22 cellular contexts compared by ENCODE assay signal in the genomic region with DNA sequence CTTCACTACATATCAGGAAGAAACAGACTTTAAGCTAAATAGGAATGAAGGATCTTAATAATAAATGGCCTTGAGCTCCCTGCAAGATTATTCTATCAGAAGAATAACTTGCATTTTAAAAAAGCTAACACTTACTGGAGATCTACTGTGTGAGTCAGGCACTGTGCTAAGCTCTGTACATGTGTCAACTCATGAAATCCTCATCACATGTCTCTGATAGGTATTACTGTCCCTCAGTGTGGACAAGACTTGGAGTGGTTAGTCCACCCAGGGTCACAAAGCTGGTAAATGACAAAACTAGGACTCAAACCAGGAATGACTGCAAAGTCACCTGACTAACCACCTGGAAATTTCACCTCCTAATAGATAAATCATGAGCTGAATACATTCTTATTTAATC.
"Had no signal": no experiment of that assay in that cellular context is flagged by ENCODE, and none has a peak within 500 bp of the region (broad histone marks: within the 10 kb centered on the region; RNA-seq: fewer than 3 reads in every experiment).

No MANE protein-coding gene starts in this region.

- DNase-seq: dorsolateral prefrontal cortex; effector CD4-positive, alpha-beta T cell; foreskin melanocyte; glutamatergic neuron; heart right ventricle; hippocampal formation; left colon; left ventricle myocardium inferior; lower lobe of right lung; natural killer cell; occipital lobe; pancreas; right lobe of liver; small intestine; stimulated activated CD4-positive, alpha-beta T cell treated with anti-CD3 and anti-CD28 coated beads, Interleukin-15, amount 100 ng/mL, for 24 hours; stimulated activated CD4-positive, alpha-beta T cell treated with anti-CD3 and anti-CD28 coated beads, Interleukin-2, amount 100 ng/mL, for 48 hours; stimulated activated naive B cell treated with anti-CD40 and anti-IgM and Interleukin-4, amounts not matched to agents 10 μg/mL and 1 μg/mL and 100 μg/mL, for 72 hours; upper lobe of left lung had no signal

- H3K27me3 Mint-ChIP-seq: stimulated activated naive B cell treated with anti-CD40 and anti-IgM and Interleukin-4, amounts not matched to agents 10 μg/mL and 1 μg/mL and 100 μg/mL, for 72 hours; stimulated activated naive CD8-positive, alpha-beta T cell treated with anti-CD3 and anti-CD28 coated beads, Interleukin-15, Interleukin-2, amounts not matched to agents 100 ng/mL and 50 ng/mL, for 24 hours had no signal

- H3K4me3 ChIP-seq: dorsolateral prefrontal cortex, esophagus muscularis mucosa, heart right ventricle, left ventricle myocardium inferior, lower lobe of right lung, pancreas, right lobe of liver, thoracic aorta, tibial nerve, upper lobe of left lung had no signal

- H3K27ac Mint-ChIP-seq: natural killer cell; stimulated activated naive B cell treated with anti-CD40 and anti-IgM and Interleukin-4, amounts not matched to agents 10 μg/mL and 1 μg/mL and 100 μg/mL, for 72 hours; stimulated activated naive CD8-positive, alpha-beta T cell treated with anti-CD3 and anti-CD28 coated beads, Interleukin-15, Interleukin-2, amounts not matched to agents 100 ng/mL and 50 ng/mL, for 24 hours had no signal

- ATAC-seq: heart right ventricle; left colon; lower lobe of right lung; natural killer cell; pancreas; right lobe of liver; stimulated activated naive B cell treated with anti-CD40 and anti-IgM and Interleukin-4, amounts not matched to agents 10 μg/mL and 1 μg/mL and 100 μg/mL, for 72 hours had no signal

- H3K4me3 Mint-ChIP-seq: natural killer cell; stimulated activated naive B cell treated with anti-CD40 and anti-IgM and Interleukin-4, amounts not matched to agents 10 μg/mL and 1 μg/mL and 100 μg/mL, for 72 hours; stimulated activated naive CD8-positive, alpha-beta T cell treated with anti-CD3 and anti-CD28 coated beads, Interleukin-15, Interleukin-2, amounts not matched to agents 100 ng/mL and 50 ng/mL, for 24 hours had no signal

- H3K9me3 Mint-ChIP-seq: natural killer cell; stimulated activated naive B cell treated with anti-CD40 and anti-IgM and Interleukin-4, amounts not matched to agents 10 μg/mL and 1 μg/mL and 100 μg/mL, for 72 hours; stimulated activated naive CD8-positive, alpha-beta T cell treated with anti-CD3 and anti-CD28 coated beads, Interleukin-15, Interleukin-2, amounts not matched to agents 100 ng/mL and 50 ng/mL, for 24 hours had no signal
